13 cellular contexts compared by ENCODE assay signal in the genomic region with DNA sequence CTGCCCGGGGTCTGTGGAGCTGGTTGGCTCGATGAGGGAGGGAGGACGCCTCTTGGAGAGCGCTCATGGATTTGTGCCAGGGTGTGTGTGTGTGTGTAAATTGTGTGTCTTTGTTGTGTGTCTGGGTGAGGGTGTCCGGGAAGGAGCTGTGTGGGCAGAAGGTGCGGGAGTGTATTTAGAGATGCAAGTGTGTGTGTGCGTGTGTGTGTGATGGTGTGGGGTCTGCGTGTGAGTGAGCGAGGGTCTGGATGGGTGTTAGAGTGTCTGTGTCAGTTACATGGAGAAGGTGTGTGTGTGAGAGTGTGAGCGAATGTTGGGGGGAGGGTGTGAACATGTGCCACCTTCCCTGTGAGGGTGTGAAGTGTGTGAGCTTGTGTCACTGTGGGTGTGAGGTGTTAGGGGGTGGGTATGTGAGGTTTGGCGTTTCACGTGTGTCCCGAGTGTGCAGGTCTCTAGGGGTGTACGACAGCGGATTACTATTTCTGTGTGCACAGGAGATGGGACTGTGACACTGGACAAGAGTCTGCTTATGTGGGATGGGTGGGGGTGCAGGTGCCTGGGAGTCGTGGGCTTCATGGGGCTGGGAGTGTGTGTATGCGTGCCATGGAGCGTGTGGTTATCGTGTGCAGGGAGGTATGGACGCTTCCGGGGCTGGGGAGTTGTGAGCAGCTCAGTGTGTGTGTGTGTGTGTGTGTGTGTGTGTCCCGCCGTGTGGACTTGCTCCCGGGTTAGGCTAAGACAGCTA. TPM values are rescaled to one million over a fixed set of nuclear protein-coding genes. Genes with fewer than 3 reads are reported as not detected.
DNase-seq lines count a peak whose midpoint lies in the region; ATAC-seq and TF ChIP-seq lines count a peak whose summit lies in the region.
"Had no signal": no experiment of that assay in that cellular context is flagged by ENCODE, and none has a peak within 500 bp of the region (broad histone marks: within the 10 kb centered on the region; RNA-seq: fewer than 3 reads in every experiment).

No MANE protein-coding gene starts in this region.

- no peak overlapping the region for H3K9ac ChIP-seq in endodermal cell (ENCODE audit: extremely low read depth, low read length, poor library complexity, severe bottlenecking)
- H3K9ac ChIP-seq: KMS-11 had no signal

- no peaks in the 10 kb centered on the region for H3K9me3 ChIP-seq in endodermal cell (ENCODE audit: control insufficient read depth, low read length)
- H3K9me3 ChIP-seq: thyroid gland had no signal

- no peaks in the 10 kb centered on the region for H3K36me3 Mint-ChIP-seq in endodermal cell (ENCODE audit: low read depth)
- H3K36me3 Mint-ChIP-seq in progenitor cell of endocrine pancreas (ENCODE audit: insufficient read depth): no peaks in the 10 kb centered on the region
- H3K36me3 Mint-ChIP-seq in stimulated activated effector memory CD8-positive, alpha-beta T cell treated with anti-CD3 and anti-CD28 coated beads, Interleukin-12 subunit alpha, Interleukin-12 subunit beta, amount 100 ng/mL, for 72 hours: no peaks in the 10 kb centered on the region

- H3K4me1 Mint-ChIP-seq in endodermal cell (peaks cover 17% of the 10 kb centered on the region), progenitor cell of endocrine pancreas (ENCODE audit: low read depth) (peaks cover 8% of the 10 kb centered on the region)
- peaks cover 27% of the 10 kb centered on the region for H3K4me1 Mint-ChIP-seq in stimulated activated effector memory CD8-positive, alpha-beta T cell treated with anti-CD3 and anti-CD28 coated beads, Interleukin-12 subunit alpha, Interleukin-12 subunit beta, amount 100 ng/mL, for 72 hours

- no peak overlapping the region for H3K27ac ChIP-seq in endodermal cell (ENCODE audit: low read depth, low read length)
- H3K27ac ChIP-seq: KMS-11, thyroid gland had no signal

- DNase-seq in NCI-H2171 treated with DMSO at 0.1 percent for 48 hours (lab: John Stamatoyannopoulos, UW) (peak; percentile 40), NCI-H2171 (lab: John Stamatoyannopoulos, UW) (no peak), NCI-H1092 (lab: John Stamatoyannopoulos, UW) (peak; percentile 23), endodermal cell (no peak), progenitor cell of endocrine pancreas (ENCODE audit: low spot score, unreplicated experiment) (no peak), KBM-7 (no peak)
- DNase-seq in stimulated activated CD4-positive, alpha-beta T cell treated with anti-CD3 and anti-CD28 coated beads, Interleukin-1b, Interleukin-23, amount 100 ng/mL, for 48 hours: no peak
- DNase-seq in stimulated activated effector memory CD8-positive, alpha-beta T cell treated with anti-CD3 and anti-CD28 coated beads, Interleukin-12 subunit alpha, Interleukin-12 subunit beta, amount 100 ng/mL, for 72 hours (ENCODE audit: low spot score in 2 of 2): no peak
- DNase-seq: activated CD4-positive, alpha-beta T cell treated with anti-CD3 and anti-CD28 coated beads for 36 hours; activated naive CD4-positive, alpha-beta T cell; thyroid gland had no signal

- peak overlapping the region; percentile 72 for H3K4me3 ChIP-seq in endodermal cell (ENCODE audit: low read length)
- H3K4me3 ChIP-seq: thyroid gland had no signal

- no peak for TF ChIP-seq CTCF in endodermal cell (conservative IDR thresholded peaks at IDR 0.05)
- no peak for TF ChIP-seq CTCF in progenitor cell of endocrine pancreas (IDR thresholded peaks at IDR 0.05; ENCODE audit: unreplicated experiment)

- peaks cover 6% of the 10 kb centered on the region for H3K4me1 ChIP-seq in endodermal cell (ENCODE audit: control insufficient read depth, insufficient read depth, low read length)

- 0 to 7% methylated on average over 1 to 24 of the region's 24 CpGs for WGBS in endodermal cell (ENCODE audit: insufficient coverage in 1 of 2, insufficient read length in 1 of 2), 2 experiments

- H3K4me3 Mint-ChIP-seq in endodermal cell (peak overlapping the region; percentile 49), progenitor cell of endocrine pancreas (ENCODE audit: low read depth) (peak overlapping the region; percentile 52)
- H3K4me3 Mint-ChIP-seq in stimulated activated effector memory CD8-positive, alpha-beta T cell treated with anti-CD3 and anti-CD28 coated beads, Interleukin-12 subunit alpha, Interleukin-12 subunit beta, amount 100 ng/mL, for 72 hours: no peak overlapping the region
- H3K4me3 Mint-ChIP-seq: activated CD4-positive, alpha-beta T cell treated with anti-CD3 and anti-CD28 coated beads for 36 hours had no signal

- H3K27ac Mint-ChIP-seq in endodermal cell (no peak overlapping the region), progenitor cell of endocrine pancreas (no peak overlapping the region)
- H3K27ac Mint-ChIP-seq in stimulated activated effector memory CD8-positive, alpha-beta T cell treated with anti-CD3 and anti-CD28 coated beads, Interleukin-12 subunit alpha, Interleukin-12 subunit beta, amount 100 ng/mL, for 72 hours: no peak overlapping the region
- H3K27ac Mint-ChIP-seq: activated CD4-positive, alpha-beta T cell treated with anti-CD3 and anti-CD28 coated beads for 36 hours had no signal

- H3K27me3 Mint-ChIP-seq in endodermal cell (ENCODE audit: insufficient read depth) (peaks cover 91% of the 10 kb centered on the region), progenitor cell of endocrine pancreas (peaks cover 79% of the 10 kb centered on the region)

- H3K27me3 ChIP-seq in endodermal cell (ENCODE audit: control insufficient read depth, insufficient read depth, low read length, poor library complexity, severe bottlenecking): peaks cover 95% of the 10 kb centered on the region

- no peaks in the 10 kb centered on the region for H3K36me3 ChIP-seq in endodermal cell (ENCODE audit: control insufficient read depth, insufficient read depth, low read length)
- H3K36me3 ChIP-seq: thyroid gland had no signal

- H3K9me3 Mint-ChIP-seq in endodermal cell (no peaks in the 10 kb centered on the region), progenitor cell of endocrine pancreas (ENCODE audit: low read depth) (no peaks in the 10 kb centered on the region)
- H3K9me3 Mint-ChIP-seq in stimulated activated effector memory CD8-positive, alpha-beta T cell treated with anti-CD3 and anti-CD28 coated beads, Interleukin-12 subunit alpha, Interleukin-12 subunit beta, amount 100 ng/mL, for 72 hours: no peaks in the 10 kb centered on the region

- no peak for ATAC-seq in stimulated activated effector memory CD8-positive, alpha-beta T cell treated with anti-CD3 and anti-CD28 coated beads, Interleukin-12 subunit alpha, Interleukin-12 subunit beta, amount 100 ng/mL, for 72 hours
- ATAC-seq: activated CD4-positive, alpha-beta T cell treated with anti-CD3 and anti-CD28 coated beads for 36 hours had no signal

- in situ Hi-C loops in KBM-7 (cut with MboI; ENCODE audit: low pct_unique_long_range_greater_than_20kb, low sequenced_read_pairs): no loop called here

RNA-seq across cellular contexts. Expression of a gene that starts 0.9 kb away (rescaled TPM):
- total RNA-seq in endodermal cell (1 to 10 TPM; 1.3 to 1.7 TPM), progenitor cell of endocrine pancreas (not detected in 2 replicates)
- polyA plus RNA-seq in endodermal cell (2013, experiment 1 of 2): 2.9 TPM
- 1.7 TPM for polyA plus RNA-seq in endodermal cell (2013, experiment 2 of 2)
- total RNA-seq: activated CD4-positive, alpha-beta T cell treated with anti-CD3 and anti-CD28 coated beads for 36 hours; fibroblast of villous mesenchyme had no signal

Comparison
In these comparisons a context has a peak if more than half of its experiments do, and no peak if none do; other contexts are left out.
1. DNase-seq: peak in NCI-H2171 treated with DMSO at 0.1 percent for 48 hours (single experiment) and NCI-H1092 (single experiment); none in NCI-H2171 (single experiment), endodermal cell (single experiment), progenitor cell of endocrine pancreas (single experiment), stimulated activated CD4-positive, alpha-beta T cell treated with anti-CD3 and anti-CD28 coated beads, Interleukin-1b, Interleukin-23, amount 100 ng/mL, for 48 hours (single experiment), stimulated activated effector memory CD8-positive, alpha-beta T cell treated with anti-CD3 and anti-CD28 coated beads, Interleukin-12 subunit alpha, Interleukin-12 subunit beta, amount 100 ng/mL, for 72 hours (0 of 2) and KBM-7 (single experiment).